Comparison of ENCODE assay signal across 8 cellular contexts in genomic region chr11:5684627-5685362, GRCh38. TPM values are rescaled to one million over a fixed set of nuclear protein-coding genes. Genes with fewer than 3 reads are reported as not detected.
DNase-seq lines count a peak whose midpoint lies in the region; ATAC-seq lines count a peak whose summit lies in the region.

TRIM5 (minus strand) TSS chr11:5685074; CDS start chr11:5680177, 4,897 bp downstream.

- peaks cover 15% of the 10 kb centered on the region for H3K36me3 Mint-ChIP-seq in activated T-cell treated with anti-CD3 and anti-CD28 coated beads, Interleukin-2, amount 50 U/mL, for 24 hours (ENCODE audit: low read depth)

- peak within 1 kb of the TSS; percentile 85 for H3K4me3 Mint-ChIP-seq in activated T-cell treated with anti-CD3 and anti-CD28 coated beads, Interleukin-2, amount 50 U/mL, for 24 hours

- peak; percentile 74 for DNase-seq in NK-92 treated with Interleukin-12 subunit alpha and Interleukin-12 subunit beta, amount 100 ng/mL, for 24 hours (lab: John Stamatoyannopoulos, UW)
- DNase-seq in NK-92 (lab: John Stamatoyannopoulos, UW; ENCODE audit: unreplicated experiment) (no peak), OCI-M2 (lab: John Stamatoyannopoulos, UW; ENCODE audit: unreplicated experiment) (peak; percentile 66), myocyte (ENCODE audit: low read depth) (peak; percentile 98)
- DNase-seq in activated T-cell treated with anti-CD3 and anti-CD28 coated beads, Interleukin-2, amount 50 U/mL, for 24 hours = peak; percentile 80
- DNase-seq in stimulated activated CD8-positive, alpha-beta memory T cell treated with anti-CD3 and anti-CD28 coated beads, Interleukin-7, amount 100 ng/mL, for 48 hours (ENCODE audit: extremely low read depth in 1 of 2, low read depth in 1 of 2) = peak; percentile 48 to 71

- no peaks in the 10 kb centered on the region for H3K27me3 Mint-ChIP-seq in activated T-cell treated with anti-CD3 and anti-CD28 coated beads, Interleukin-2, amount 50 U/mL, for 24 hours

- H3K9me3 Mint-ChIP-seq in activated T-cell treated with anti-CD3 and anti-CD28 coated beads, Interleukin-2, amount 50 U/mL, for 24 hours = no peaks in the 10 kb centered on the region

- ATAC-seq in HG03025 (IDR thresholded peaks at IDR 0.05; ENCODE audit: low FRiP score, unreplicated experiment) = peak; percentile 78
- peak; percentile 98 for ATAC-seq in esophagus mucosa

- H3K4me1 Mint-ChIP-seq in activated T-cell treated with anti-CD3 and anti-CD28 coated beads, Interleukin-2, amount 50 U/mL, for 24 hours (ENCODE audit: low read depth) = peaks cover 52% of the 10 kb centered on the region

- peak within 1 kb of the TSS; percentile 98 for H3K27ac Mint-ChIP-seq in activated T-cell treated with anti-CD3 and anti-CD28 coated beads, Interleukin-2, amount 50 U/mL, for 24 hours

RNA-seq across cellular contexts. Expression of gene TRIM5, which starts in this region (rescaled TPM):
- total RNA-seq in esophagus mucosa (8.8 TPM), myocyte (36.3 and 45.8 TPM in 2 replicates)
- polyA plus RNA-seq in myocyte (2012) = 17.4 TPM
